In genomic region chr15:29859293-29859692, GRCh38 we compare ENCODE assay signal across 3 cellular contexts.
TF ChIP-seq lines count a peak whose summit lies in the region.

No MANE protein-coding gene starts in this region.

TF ChIP-seq in SK-N-SH, 30 proteins besides CTCF, POLR2A, EP300 and RAD21:
- no peak for TF ChIP-seq TAF1 (IDR thresholded peaks at IDR 0.05; ENCODE audit: borderline replicate concordance, low read depth, low read length)
- TF ChIP-seq, protein P1, sequence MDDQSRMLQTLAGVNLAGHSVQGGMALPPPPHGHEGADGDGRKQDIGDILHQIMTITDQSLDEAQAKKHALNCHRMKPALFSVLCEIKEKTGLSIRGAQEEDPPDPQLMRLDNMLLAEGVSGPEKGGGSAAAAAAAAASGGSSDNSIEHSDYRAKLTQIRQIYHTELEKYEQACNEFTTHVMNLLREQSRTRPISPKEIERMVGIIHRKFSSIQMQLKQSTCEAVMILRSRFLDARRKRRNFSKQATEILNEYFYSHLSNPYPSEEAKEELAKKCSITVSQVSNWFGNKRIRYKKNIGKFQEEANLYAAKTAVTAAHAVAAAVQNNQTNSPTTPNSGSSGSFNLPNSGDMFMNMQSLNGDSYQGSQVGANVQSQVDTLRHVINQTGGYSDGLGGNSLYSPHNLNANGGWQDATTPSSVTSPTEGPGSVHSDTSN (IDR thresholded peaks at IDR 0.05), result no peak
- TF ChIP-seq TCF12 (IDR thresholded peaks at IDR 0.05), result no peak
- TF ChIP-seq RFX5 (IDR thresholded peaks at IDR 0.05; ENCODE audit: low read length), result no peak
- no peak for TF ChIP-seq YY1 (IDR thresholded peaks at IDR 0.05; ENCODE audit: low read depth)
- no peak for TF ChIP-seq TEAD4 (IDR thresholded peaks at IDR 0.05; ENCODE audit: borderline replicate concordance, insufficient read depth)
- no peak for TF ChIP-seq SMC3 (IDR thresholded peaks at IDR 0.05; ENCODE audit: low read depth, low read length)
- TF ChIP-seq RCOR1 (IDR thresholded peaks at IDR 0.05; ENCODE audit: low read length), result no peak
- TF ChIP-seq JUND (IDR thresholded peaks at IDR 0.05), result no peak
- no peak for TF ChIP-seq USF2 (IDR thresholded peaks at IDR 0.05; ENCODE audit: borderline replicate concordance, low read depth, low read length)
- no peak for TF ChIP-seq FOXJ3 (CRISPR knock-in tag; IDR thresholded peaks at IDR 0.05)
- TF ChIP-seq MEF2A (IDR thresholded peaks at IDR 0.05; ENCODE audit: borderline replicate concordance, low read depth), result no peak
- no peak for TF ChIP-seq USF1 (IDR thresholded peaks at IDR 0.05; ENCODE audit: borderline replicate concordance, low read depth)
- no peak for TF ChIP-seq SIN3A (IDR thresholded peaks at IDR 0.05; ENCODE audit: borderline replicate concordance, low read depth, low read length)

TF ChIP-seq in SK-N-SH treated with all-trans-retinoic acid at 6 μM for 48 hours, 23 proteins besides CTCF, POLR2A, EP300 and RAD21:
- TF ChIP-seq TCF4 (CRISPR knock-in tag; IDR thresholded peaks at IDR 0.05; ENCODE audit: borderline replicate concordance) (no peak), SNAI2 (CRISPR knock-in tag; IDR thresholded peaks at IDR 0.05) (no peak), RARB (CRISPR knock-in tag; IDR thresholded peaks at IDR 0.05) (no peak), PATZ1 (CRISPR knock-in tag; IDR thresholded peaks at IDR 0.05; ENCODE audit: borderline replicate concordance) (no peak), ZFP3 (CRISPR knock-in tag; IDR thresholded peaks at IDR 0.05) (no peak), TOX (CRISPR knock-in tag; IDR thresholded peaks at IDR 0.05; ENCODE audit: borderline replicate concordance) (no peak), ESRRG (CRISPR knock-in tag; IDR thresholded peaks at IDR 0.05) (no peak), ZC3H10 (CRISPR knock-in tag; IDR thresholded peaks at IDR 0.05) (no peak), ARNTL (CRISPR knock-in tag; IDR thresholded peaks at IDR 0.05; ENCODE audit: borderline replicate concordance, low read depth) (no peak), BACH2 (CRISPR knock-in tag; IDR thresholded peaks at IDR 0.05; ENCODE audit: borderline replicate concordance) (no peak), PPARA (CRISPR knock-in tag; IDR thresholded peaks at IDR 0.05; ENCODE audit: borderline replicate concordance) (no peak), ZNF565 (CRISPR knock-in tag; conservative IDR thresholded peaks at IDR 0.05; ENCODE audit: low read depth) (no peak), ZNF8 (CRISPR knock-in tag; IDR thresholded peaks at IDR 0.05) (no peak), ZFP30 (CRISPR knock-in tag; IDR thresholded peaks at IDR 0.05) (no peak), GLIS3 (CRISPR knock-in tag; IDR thresholded peaks at IDR 0.05) (no peak)
- TF ChIP-seq, protein P2, sequence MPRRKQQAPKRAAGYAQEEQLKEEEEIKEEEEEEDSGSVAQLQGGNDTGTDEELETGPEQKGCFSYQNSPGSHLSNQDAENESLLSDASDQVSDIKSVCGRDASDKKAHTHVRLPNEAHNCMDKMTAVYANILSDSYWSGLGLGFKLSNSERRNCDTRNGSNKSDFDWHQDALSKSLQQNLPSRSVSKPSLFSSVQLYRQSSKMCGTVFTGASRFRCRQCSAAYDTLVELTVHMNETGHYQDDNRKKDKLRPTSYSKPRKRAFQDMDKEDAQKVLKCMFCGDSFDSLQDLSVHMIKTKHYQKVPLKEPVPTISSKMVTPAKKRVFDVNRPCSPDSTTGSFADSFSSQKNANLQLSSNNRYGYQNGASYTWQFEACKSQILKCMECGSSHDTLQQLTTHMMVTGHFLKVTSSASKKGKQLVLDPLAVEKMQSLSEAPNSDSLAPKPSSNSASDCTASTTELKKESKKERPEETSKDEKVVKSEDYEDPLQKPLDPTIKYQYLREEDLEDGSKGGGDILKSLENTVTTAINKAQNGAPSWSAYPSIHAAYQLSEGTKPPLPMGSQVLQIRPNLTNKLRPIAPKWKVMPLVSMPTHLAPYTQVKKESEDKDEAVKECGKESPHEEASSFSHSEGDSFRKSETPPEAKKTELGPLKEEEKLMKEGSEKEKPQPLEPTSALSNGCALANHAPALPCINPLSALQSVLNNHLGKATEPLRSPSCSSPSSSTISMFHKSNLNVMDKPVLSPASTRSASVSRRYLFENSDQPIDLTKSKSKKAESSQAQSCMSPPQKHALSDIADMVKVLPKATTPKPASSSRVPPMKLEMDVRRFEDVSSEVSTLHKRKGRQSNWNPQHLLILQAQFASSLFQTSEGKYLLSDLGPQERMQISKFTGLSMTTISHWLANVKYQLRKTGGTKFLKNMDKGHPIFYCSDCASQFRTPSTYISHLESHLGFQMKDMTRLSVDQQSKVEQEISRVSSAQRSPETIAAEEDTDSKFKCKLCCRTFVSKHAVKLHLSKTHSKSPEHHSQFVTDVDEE (CRISPR knock-in tag; IDR thresholded peaks at IDR 0.05), result no peak
- TF ChIP-seq, protein P3, sequence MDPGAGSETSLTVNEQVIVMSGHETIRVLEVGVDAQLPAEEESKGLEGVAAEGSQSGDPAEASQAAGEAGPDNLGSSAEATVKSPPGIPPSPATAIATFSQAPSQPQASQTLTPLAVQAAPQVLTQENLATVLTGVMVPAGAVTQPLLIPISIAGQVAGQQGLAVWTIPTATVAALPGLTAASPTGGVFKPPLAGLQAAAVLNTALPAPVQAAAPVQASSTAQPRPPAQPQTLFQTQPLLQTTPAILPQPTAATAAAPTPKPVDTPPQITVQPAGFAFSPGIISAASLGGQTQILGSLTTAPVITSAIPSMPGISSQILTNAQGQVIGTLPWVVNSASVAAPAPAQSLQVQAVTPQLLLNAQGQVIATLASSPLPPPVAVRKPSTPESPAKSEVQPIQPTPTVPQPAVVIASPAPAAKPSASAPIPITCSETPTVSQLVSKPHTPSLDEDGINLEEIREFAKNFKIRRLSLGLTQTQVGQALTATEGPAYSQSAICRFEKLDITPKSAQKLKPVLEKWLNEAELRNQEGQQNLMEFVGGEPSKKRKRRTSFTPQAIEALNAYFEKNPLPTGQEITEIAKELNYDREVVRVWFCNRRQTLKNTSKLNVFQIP (CRISPR knock-in tag; IDR thresholded peaks at IDR 0.05; ENCODE audit: borderline replicate concordance, low read depth), result no peak
- TF ChIP-seq, protein P4, sequence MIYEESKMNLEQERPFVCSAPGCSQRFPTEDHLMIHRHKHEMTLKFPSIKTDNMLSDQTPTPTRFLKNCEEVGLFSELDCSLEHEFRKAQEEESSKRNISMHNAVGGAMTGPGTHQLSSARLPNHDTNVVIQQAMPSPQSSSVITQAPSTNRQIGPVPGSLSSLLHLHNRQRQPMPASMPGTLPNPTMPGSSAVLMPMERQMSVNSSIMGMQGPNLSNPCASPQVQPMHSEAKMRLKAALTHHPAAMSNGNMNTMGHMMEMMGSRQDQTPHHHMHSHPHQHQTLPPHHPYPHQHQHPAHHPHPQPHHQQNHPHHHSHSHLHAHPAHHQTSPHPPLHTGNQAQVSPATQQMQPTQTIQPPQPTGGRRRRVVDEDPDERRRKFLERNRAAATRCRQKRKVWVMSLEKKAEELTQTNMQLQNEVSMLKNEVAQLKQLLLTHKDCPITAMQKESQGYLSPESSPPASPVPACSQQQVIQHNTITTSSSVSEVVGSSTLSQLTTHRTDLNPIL (CRISPR knock-in tag; IDR thresholded peaks at IDR 0.05; ENCODE audit: low read depth), result no peak

TF ChIP-seq in IMR-90, 13 proteins besides CTCF, POLR2A, EP300 and RAD21:
- no peak for TF ChIP-seq USF2 (IDR thresholded peaks at IDR 0.05; ENCODE audit: low read depth, low read length)
- TF ChIP-seq RCOR1 (IDR thresholded peaks at IDR 0.05; ENCODE audit: insufficient replicate concordance, low read length), result no peak
- no peak for TF ChIP-seq NFE2L2 (IDR thresholded peaks at IDR 0.05; ENCODE audit: low read depth, low read length)
- TF ChIP-seq CHD1 (IDR thresholded peaks at IDR 0.05; ENCODE audit: low read depth, low read length), result no peak
- no peak for TF ChIP-seq RFX5 (IDR thresholded peaks at IDR 0.05; ENCODE audit: low read depth, low read length)
- no peak for TF ChIP-seq BHLHE40 (IDR thresholded peaks at IDR 0.05; ENCODE audit: low read depth, low read length)
- TF ChIP-seq FOS (IDR thresholded peaks at IDR 0.05; ENCODE audit: low read depth, low read length), result no peak
- TF ChIP-seq, protein P5, sequence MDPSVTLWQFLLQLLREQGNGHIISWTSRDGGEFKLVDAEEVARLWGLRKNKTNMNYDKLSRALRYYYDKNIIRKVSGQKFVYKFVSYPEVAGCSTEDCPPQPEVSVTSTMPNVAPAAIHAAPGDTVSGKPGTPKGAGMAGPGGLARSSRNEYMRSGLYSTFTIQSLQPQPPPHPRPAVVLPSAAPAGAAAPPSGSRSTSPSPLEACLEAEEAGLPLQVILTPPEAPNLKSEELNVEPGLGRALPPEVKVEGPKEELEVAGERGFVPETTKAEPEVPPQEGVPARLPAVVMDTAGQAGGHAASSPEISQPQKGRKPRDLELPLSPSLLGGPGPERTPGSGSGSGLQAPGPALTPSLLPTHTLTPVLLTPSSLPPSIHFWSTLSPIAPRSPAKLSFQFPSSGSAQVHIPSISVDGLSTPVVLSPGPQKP (IDR thresholded peaks at IDR 0.05; ENCODE audit: borderline replicate concordance, low read depth, low read length), result no peak
- no peak for TF ChIP-seq MXI1 (IDR thresholded peaks at IDR 0.05; ENCODE audit: borderline replicate concordance, low read depth, low read length)
- no peak for TF ChIP-seq SMC3 (IDR thresholded peaks at IDR 0.05; ENCODE audit: low read depth, low read length)
- no peak for TF ChIP-seq MAZ (IDR thresholded peaks at IDR 0.05; ENCODE audit: borderline replicate concordance, low read depth, low read length)
- TF ChIP-seq MAFK (IDR thresholded peaks at IDR 0.05; ENCODE audit: low read depth, low read length), result no peak
- TF ChIP-seq CEBPB (IDR thresholded peaks at IDR 0.05; ENCODE audit: low read depth, low read length), result no peak
